23 cellular contexts compared by ENCODE assay signal in the genomic region with DNA sequence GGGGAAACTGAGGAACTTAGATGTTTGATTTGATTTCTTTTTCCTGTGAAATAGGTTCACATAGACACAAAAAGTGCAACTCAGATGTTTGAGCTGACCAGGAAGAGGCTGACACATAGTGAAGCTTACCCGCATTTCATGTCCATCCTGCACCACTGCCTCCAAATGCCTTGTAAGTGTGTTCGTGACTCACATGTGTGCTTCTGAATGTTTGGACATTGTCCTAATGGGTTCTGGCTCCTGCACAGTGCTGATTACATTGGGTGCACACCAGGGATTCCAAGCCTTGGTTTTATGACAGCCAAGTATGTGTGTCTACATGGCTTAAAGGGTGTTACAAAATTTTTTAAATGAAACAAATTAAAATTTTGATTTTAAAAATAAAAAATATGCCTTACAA.
DNase-seq lines count a peak whose midpoint lies in the region; ATAC-seq, FAIRE-seq and TF ChIP-seq lines count a peak whose summit lies in the region.
"Had no signal": no experiment of that assay in that cellular context is flagged by ENCODE, and none has a peak within 500 bp of the region (broad histone marks: within the 10 kb centered on the region; RNA-seq: fewer than 3 reads in every experiment).

No MANE protein-coding gene starts in this region.

- no peak for ATAC-seq in memory B cell (ENCODE audit: low read depth)
- ATAC-seq: naive thymus-derived CD4-positive, alpha-beta T cell had no signal

- H3K18ac ChIP-seq in H1 (ENCODE audit: extremely low read depth, low read length) = no peak overlapping the region

- H2AK5ac ChIP-seq in H1 (ENCODE audit: low read depth, low read length) = no peak overlapping the region

- no peak overlapping the region for H2BK15ac ChIP-seq in H1 (ENCODE audit: low read length)

- H3K4ac ChIP-seq in H1 (replicated peaks; ENCODE audit: insufficient read length, low read depth, low read length) = no peak overlapping the region

- peaks cover 17% of the 10 kb centered on the region for H3K4me1 Mint-ChIP-seq in memory B cell
- H3K4me1 Mint-ChIP-seq in activated T-helper 1 cell treated with anti-CD3 and anti-CD28 coated beads, Interleukin-12 subunit alpha, Interleukin-12 subunit beta, Interleukin-2, Interleukin-4 antibody, amounts not matched to agents 30 ng/mL and 10 ng/mL and 1 ng/mL, durations not matched to agents 14 hours and 24 hours and 36 hours (ENCODE audit: low read depth) = peaks cover 17% of the 10 kb centered on the region
- H3K4me1 Mint-ChIP-seq: activated naive CD4-positive, alpha-beta T cell treated with anti-CD3 and anti-CD28 coated beads, Interleukin-2, amount 50 U/mL, for 24 hours had no signal

- H3K14ac ChIP-seq in H1 (ENCODE audit: insufficient read length) = no peak overlapping the region

- no peak overlapping the region for H2BK12ac ChIP-seq in H1 (ENCODE audit: low read depth, low read length)

- no peaks in the 10 kb centered on the region for H3K27me3 ChIP-seq in H1 (replicated peaks in 1 of 4; ENCODE audit: control insufficient read depth in 3 of 4, extremely low read depth in 1 of 4, insufficient read depth in 3 of 4, low read length in 3 of 4)
- H3K27me3 ChIP-seq: upper lobe of left lung had no signal

- no peak overlapping the region for H3K4me3 Mint-ChIP-seq in memory B cell
- H3K4me3 Mint-ChIP-seq in activated T-helper 1 cell treated with anti-CD3 and anti-CD28 coated beads, Interleukin-12 subunit alpha, Interleukin-12 subunit beta, Interleukin-2, Interleukin-4 antibody, amounts not matched to agents 30 ng/mL and 10 ng/mL and 1 ng/mL, durations not matched to agents 14 hours and 24 hours and 36 hours = no peak overlapping the region
- H3K4me3 Mint-ChIP-seq: activated naive CD4-positive, alpha-beta T cell treated with anti-CD3 and anti-CD28 coated beads, Interleukin-2, amount 50 U/mL, for 24 hours; naive thymus-derived CD4-positive, alpha-beta T cell had no signal

- no peak overlapping the region for H4K8ac ChIP-seq in H1 (ENCODE audit: extremely low read depth, insufficient read depth, low read length)

- H3K23me2 ChIP-seq in H1 (ENCODE audit: low read depth, low read length) = no peaks in the 10 kb centered on the region

- no peak for TF ChIP-seq POLR2A in H1 (IDR thresholded peaks at IDR 0.05; ENCODE audit: control extremely low read depth in 1 of 2, low read depth in 2 of 2, low read length in 2 of 2)

- H2BK5ac ChIP-seq in H1 (ENCODE audit: low read depth, low read length) = no peak overlapping the region

- peak overlapping the region; percentile 70 for H3K23ac ChIP-seq in H1 (ENCODE audit: insufficient read length)

- H2AFZ ChIP-seq in H1 (ENCODE audit: low read length) = no peak overlapping the region

- H3K4me1 ChIP-seq in H1 (replicated peaks in 1 of 4; ENCODE audit: control insufficient read depth in 3 of 4, insufficient read depth in 4 of 4, low read length in 3 of 4) = peaks cover 0 to 12% (median 6%) of the 10 kb centered on the region in 4 experiments; a peak in 2 of 7 replicates

- no peak overlapping the region for H3K9ac ChIP-seq in H1 (replicated peaks in 1 of 4; ENCODE audit: extremely low read depth in 1 of 4, low read depth in 3 of 4, low read length in 3 of 4)

- CTCF ChIA-PET in H1 (lab: Charles Lee; ENCODE audit: partially characterized antibody) = interaction anchor here (1.4 to 2.0 kb wide), 5 partner anchors 11 to 99 kb away, joined by 3 to 5 read pairs (median 4); no protein-coding TSS in a partner anchor

- H3K79me1 ChIP-seq in H1 (ENCODE audit: low read depth, low read length) = no peaks in the 10 kb centered on the region

- no peaks in the 10 kb centered on the region for H3K9me3 Mint-ChIP-seq in memory B cell
- H3K9me3 Mint-ChIP-seq in activated T-helper 1 cell treated with anti-CD3 and anti-CD28 coated beads, Interleukin-12 subunit alpha, Interleukin-12 subunit beta, Interleukin-2, Interleukin-4 antibody, amounts not matched to agents 30 ng/mL and 10 ng/mL and 1 ng/mL, durations not matched to agents 14 hours and 24 hours and 36 hours = no peaks in the 10 kb centered on the region
- H3K9me3 Mint-ChIP-seq: activated naive CD4-positive, alpha-beta T cell treated with anti-CD3 and anti-CD28 coated beads, Interleukin-2, amount 50 U/mL, for 24 hours; naive thymus-derived CD4-positive, alpha-beta T cell had no signal

- 88% methylated on average over 2 of the region's 2 CpGs; no CpG with 5 or more reads in 1 of the 2 experiments for WGBS in H1 (ENCODE audit: extremely low coverage in 1 of 2, insufficient coverage in 1 of 2, insufficient read length in 1 of 2, insufficient replicate concordance in 2 of 2, low coverage in 1 of 2, low lambda C conversion rate in 2 of 2, missing lambda C conversion rate in 1 of 2), 2 experiments

- POLR2A ChIA-PET in H1 (lab: Charles Lee; ENCODE audit: partially characterized antibody) = no interaction called here

- no peaks in the 10 kb centered on the region for H3K27me3 Mint-ChIP-seq in memory B cell
- no peaks in the 10 kb centered on the region for H3K27me3 Mint-ChIP-seq in activated T-helper 1 cell treated with anti-CD3 and anti-CD28 coated beads, Interleukin-12 subunit alpha, Interleukin-12 subunit beta, Interleukin-2, Interleukin-4 antibody, amounts not matched to agents 30 ng/mL and 10 ng/mL and 1 ng/mL, durations not matched to agents 14 hours and 24 hours and 36 hours (ENCODE audit: insufficient read depth)
- H3K27me3 Mint-ChIP-seq: activated naive CD4-positive, alpha-beta T cell treated with anti-CD3 and anti-CD28 coated beads, Interleukin-2, amount 50 U/mL, for 24 hours; naive thymus-derived CD4-positive, alpha-beta T cell had no signal

- H4K20me1 ChIP-seq in H1 (replicated peaks in 1 of 2; ENCODE audit: control insufficient read depth in 1 of 2, insufficient read depth in 2 of 2, low read length in 2 of 2) = no peaks in the 10 kb centered on the region

- no peaks in the 10 kb centered on the region for H3K9me3 ChIP-seq in H1 (ENCODE audit: insufficient read depth in 2 of 2, low read depth in 1 of 2, low read length in 1 of 2)
- H3K9me3 ChIP-seq: upper lobe of left lung had no signal

- TF ChIP-seq RAD21 in H1 (IDR thresholded peaks at IDR 0.05 in 1 of 2, conservative IDR thresholded peaks at IDR 0.05 in 1 of 2; ENCODE audit: low read depth in 2 of 2, low read length in 2 of 2) = no peak

- H3K36me3 Mint-ChIP-seq in memory B cell = peaks cover 40% of the 10 kb centered on the region
- no peaks in the 10 kb centered on the region for H3K36me3 Mint-ChIP-seq in activated T-helper 1 cell treated with anti-CD3 and anti-CD28 coated beads, Interleukin-12 subunit alpha, Interleukin-12 subunit beta, Interleukin-2, Interleukin-4 antibody, amounts not matched to agents 30 ng/mL and 10 ng/mL and 1 ng/mL, durations not matched to agents 14 hours and 24 hours and 36 hours (ENCODE audit: low read depth)

- intact Hi-C loops in activated T-helper 1 cell treated with anti-CD3 and anti-CD28 coated beads, Interleukin-12 subunit alpha, Interleukin-12 subunit beta, Interleukin-2, Interleukin-4 antibody, amounts not matched to agents 30 ng/mL and 10 ng/mL and 1 ng/mL, durations not matched to agents 14 hours and 24 hours and 36 hours (cut with micrococcal nuclease) = no loop called here

- H3K4me3 ChIP-seq in H1 (ENCODE audit: extremely low read depth in 1 of 4, insufficient read depth in 2 of 4, low read depth in 3 of 4, low read length in 4 of 4) = no peak overlapping the region
- H3K4me3 ChIP-seq: upper lobe of left lung had no signal

- no peak for FAIRE-seq in H1 (lab: Jason Lieb, UNC)
- FAIRE-seq: keratinocyte, TTC549 had no signal

- no peak overlapping the region for H4K91ac ChIP-seq in H1 (replicated peaks; ENCODE audit: insufficient read length, low read length)

- H3K27ac Mint-ChIP-seq in memory B cell = peak overlapping the region; percentile 11
- H3K27ac Mint-ChIP-seq in activated T-helper 1 cell treated with anti-CD3 and anti-CD28 coated beads, Interleukin-12 subunit alpha, Interleukin-12 subunit beta, Interleukin-2, Interleukin-4 antibody, amounts not matched to agents 30 ng/mL and 10 ng/mL and 1 ng/mL, durations not matched to agents 14 hours and 24 hours and 36 hours = no peak overlapping the region
- H3K27ac Mint-ChIP-seq: activated naive CD4-positive, alpha-beta T cell treated with anti-CD3 and anti-CD28 coated beads, Interleukin-2, amount 50 U/mL, for 24 hours; naive thymus-derived CD4-positive, alpha-beta T cell had no signal

- no peak for TF ChIP-seq CTCF in H1 (IDR thresholded peaks at IDR 0.05; ENCODE audit: control extremely low read depth in 1 of 3, insufficient read depth in 1 of 3, low read depth in 1 of 3, low read length in 3 of 3)

- TF ChIP-seq EP300 in H1 (IDR thresholded peaks at IDR 0.05; ENCODE audit: borderline replicate concordance in 1 of 2, low read depth in 2 of 2, low read length in 2 of 2) = no peak

- H4K5ac ChIP-seq in H1 (ENCODE audit: insufficient read length, low read depth, low read length) = no peak overlapping the region

- H3K79me2 ChIP-seq in H1 (ENCODE audit: control insufficient read depth in 1 of 2, insufficient read depth in 2 of 2, low read length in 2 of 2) = no peaks in the 10 kb centered on the region

- H3K36me3 ChIP-seq in H1 (ENCODE audit: control insufficient read depth in 2 of 4, insufficient read depth in 4 of 4, low read length in 3 of 4) = peaks cover 0 to 4% (median 0%) of the 10 kb centered on the region in 4 experiments; a peak in 2 of 8 replicates

- peak overlapping the region; percentile 51; the same call in 1 of the 2 replicates for H3K27ac ChIP-seq in H1 (ENCODE audit: low read depth, low read length)
- H3K27ac ChIP-seq: upper lobe of left lung had no signal

- no peak overlapping the region for H3K56ac ChIP-seq in H1 (replicated peaks; ENCODE audit: insufficient read length, low read depth, low read length)

- DNase-seq in AG08395 (ENCODE audit: low spot score) (peak; percentile 61), HCEC 1CT (peak; percentile 60), H1 (ENCODE audit: low read depth in 1 of 2, low spot score in 2 of 2) (no peak), memory B cell (ENCODE audit: low spot score in 2 of 2) (no peak), medulla oblongata (ENCODE audit: extremely low spot score) (no peak), NCI-H345 (lab: John Stamatoyannopoulos, UW) (no peak), NCI-H1417 (lab: John Stamatoyannopoulos, UW) (no peak)
- DNase-seq in activated T-helper 1 cell treated with anti-CD3 and anti-CD28 coated beads, Interleukin-12 subunit alpha, Interleukin-12 subunit beta, Interleukin-2, Interleukin-4 antibody, amounts not matched to agents 30 ng/mL and 10 ng/mL and 1 ng/mL, durations not matched to agents 14 hours and 24 hours and 36 hours (ENCODE audit: low spot score) = no peak
- DNase-seq: activated T-cell treated with anti-CD3 and anti-CD28 coated beads, Interleukin-2, amount 50 U/mL, for 48 hours; C1 segment of cervical spinal cord; KG1; mesendoderm; MV-4-11; naive thymus-derived CD4-positive, alpha-beta T cell; NCI-H1694 treated with DMSO at 0.1 percent for 48 hours; NCI-H82; OCI-M1; retina; stimulated activated CD8-positive, alpha-beta memory T cell treated with anti-CD3 and anti-CD28 coated beads, Interleukin-4, amount 100 ng/mL, for 48 hours; upper lobe of left lung had no signal

- H3K4me2 ChIP-seq in H1 (ENCODE audit: insufficient read depth in 1 of 2, low read depth in 2 of 2, low read length in 2 of 2) = no peak overlapping the region

- H2BK20ac ChIP-seq in H1 (ENCODE audit: low read length) = no peak overlapping the region

- H2BK120ac ChIP-seq in H1 (replicated peaks; ENCODE audit: low read depth, low read length) = no peak overlapping the region

Comparison
In these comparisons a context has a peak if more than half of its experiments do, and no peak if none do; other contexts are left out.
1. DNase-seq: peak in AG08395 (single experiment) and HCEC 1CT (single experiment); none in H1 (0 of 2), memory B cell (0 of 2), medulla oblongata (single experiment), NCI-H345 (single experiment), NCI-H1417 (0 of 3) and activated T-helper 1 cell treated with anti-CD3 and anti-CD28 coated beads, Interleukin-12 subunit alpha, Interleukin-12 subunit beta, Interleukin-2, Interleukin-4 antibody, amounts not matched to agents 30 ng/mL and 10 ng/mL and 1 ng/mL, durations not matched to agents 14 hours and 24 hours and 36 hours (single experiment).